In the genomic region with DNA sequence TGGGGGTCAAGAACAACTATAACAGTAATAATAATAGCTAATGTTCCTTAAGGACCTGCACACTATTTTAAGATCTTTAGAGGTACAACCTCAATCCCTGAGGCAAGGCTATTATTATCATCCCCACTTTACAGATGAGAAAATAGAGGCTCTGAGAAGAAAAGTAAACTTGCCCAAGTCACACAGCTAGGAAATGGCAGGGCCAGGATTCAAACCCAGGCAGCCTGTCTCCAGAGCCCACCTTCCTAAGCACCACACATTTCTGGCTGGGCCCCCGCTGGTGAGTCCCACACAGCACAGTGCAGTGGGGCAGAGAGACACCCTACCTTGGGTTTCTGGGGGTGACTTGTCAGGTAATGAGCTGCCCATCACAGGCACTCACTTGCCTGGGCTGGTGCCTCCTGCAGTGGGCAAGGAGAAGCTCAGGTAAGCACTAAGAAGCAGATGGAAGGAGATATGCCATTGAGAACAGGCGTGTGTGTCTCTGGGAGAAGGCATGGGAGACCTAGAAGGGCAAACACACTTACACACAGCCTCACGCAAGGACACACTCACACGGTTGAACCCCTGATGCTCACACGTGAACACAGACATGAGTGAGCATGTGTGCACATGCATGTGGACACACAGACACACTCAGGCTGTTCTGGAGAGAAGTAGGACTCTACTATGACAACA, we compare ENCODE assay signal across 2 cellular contexts.
TF ChIP-seq lines count a peak whose summit lies in the region.

No MANE protein-coding gene starts in this region.

TF ChIP-seq in IMR-90, 13 proteins besides CTCF, POLR2A, EP300 and RAD21:
- no peak for TF ChIP-seq MAZ (IDR thresholded peaks at IDR 0.05; ENCODE audit: borderline replicate concordance, low read depth, low read length)
- TF ChIP-seq CHD1 (IDR thresholded peaks at IDR 0.05; ENCODE audit: low read depth, low read length), result no peak
- no peak for TF ChIP-seq BHLHE40 (IDR thresholded peaks at IDR 0.05; ENCODE audit: low read depth, low read length)
- TF ChIP-seq MXI1 (IDR thresholded peaks at IDR 0.05; ENCODE audit: borderline replicate concordance, low read depth, low read length), result no peak
- no peak for TF ChIP-seq RFX5 (IDR thresholded peaks at IDR 0.05; ENCODE audit: low read depth, low read length)
- no peak for TF ChIP-seq MAFK (IDR thresholded peaks at IDR 0.05; ENCODE audit: low read depth, low read length)
- TF ChIP-seq, protein P1, sequence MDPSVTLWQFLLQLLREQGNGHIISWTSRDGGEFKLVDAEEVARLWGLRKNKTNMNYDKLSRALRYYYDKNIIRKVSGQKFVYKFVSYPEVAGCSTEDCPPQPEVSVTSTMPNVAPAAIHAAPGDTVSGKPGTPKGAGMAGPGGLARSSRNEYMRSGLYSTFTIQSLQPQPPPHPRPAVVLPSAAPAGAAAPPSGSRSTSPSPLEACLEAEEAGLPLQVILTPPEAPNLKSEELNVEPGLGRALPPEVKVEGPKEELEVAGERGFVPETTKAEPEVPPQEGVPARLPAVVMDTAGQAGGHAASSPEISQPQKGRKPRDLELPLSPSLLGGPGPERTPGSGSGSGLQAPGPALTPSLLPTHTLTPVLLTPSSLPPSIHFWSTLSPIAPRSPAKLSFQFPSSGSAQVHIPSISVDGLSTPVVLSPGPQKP (IDR thresholded peaks at IDR 0.05; ENCODE audit: borderline replicate concordance, low read depth, low read length), result no peak
- TF ChIP-seq, protein P2, sequence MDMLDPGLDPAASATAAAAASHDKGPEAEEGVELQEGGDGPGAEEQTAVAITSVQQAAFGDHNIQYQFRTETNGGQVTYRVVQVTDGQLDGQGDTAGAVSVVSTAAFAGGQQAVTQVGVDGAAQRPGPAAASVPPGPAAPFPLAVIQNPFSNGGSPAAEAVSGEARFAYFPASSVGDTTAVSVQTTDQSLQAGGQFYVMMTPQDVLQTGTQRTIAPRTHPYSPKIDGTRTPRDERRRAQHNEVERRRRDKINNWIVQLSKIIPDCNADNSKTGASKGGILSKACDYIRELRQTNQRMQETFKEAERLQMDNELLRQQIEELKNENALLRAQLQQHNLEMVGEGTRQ (IDR thresholded peaks at IDR 0.05; ENCODE audit: low read depth, low read length), result no peak
- no peak for TF ChIP-seq NFE2L2 (IDR thresholded peaks at IDR 0.05; ENCODE audit: low read depth, low read length)
- TF ChIP-seq SMC3 (IDR thresholded peaks at IDR 0.05; ENCODE audit: low read depth, low read length), result no peak
- TF ChIP-seq FOS (IDR thresholded peaks at IDR 0.05; ENCODE audit: low read depth, low read length), result no peak
- TF ChIP-seq RCOR1 (IDR thresholded peaks at IDR 0.05; ENCODE audit: insufficient replicate concordance, low read length), result no peak
- no peak for TF ChIP-seq CEBPB (IDR thresholded peaks at IDR 0.05; ENCODE audit: low read depth, low read length)
TF ChIP-seq in IMR-90: peak in this region for 0.

TF ChIP-seq in WTC11, 78 proteins besides CTCF, POLR2A, EP300 and RAD21:
- no peak for TF ChIP-seq HMGA2 (CRISPR knock-in tag; IDR thresholded peaks at IDR 0.05)
- TF ChIP-seq NR1H2 (CRISPR knock-in tag; IDR thresholded peaks at IDR 0.05), result no peak
- no peak for TF ChIP-seq NFYB (CRISPR knock-in tag; conservative IDR thresholded peaks at IDR 0.05; ENCODE audit: low read depth)
- TF ChIP-seq TEAD4 (CRISPR knock-in tag; IDR thresholded peaks at IDR 0.05), result no peak
- TF ChIP-seq ELF4 (CRISPR knock-in tag; IDR thresholded peaks at IDR 0.05; ENCODE audit: low read depth), result no peak
- TF ChIP-seq SOX15 (CRISPR knock-in tag; IDR thresholded peaks at IDR 0.05), result no peak
- TF ChIP-seq, protein P3, sequence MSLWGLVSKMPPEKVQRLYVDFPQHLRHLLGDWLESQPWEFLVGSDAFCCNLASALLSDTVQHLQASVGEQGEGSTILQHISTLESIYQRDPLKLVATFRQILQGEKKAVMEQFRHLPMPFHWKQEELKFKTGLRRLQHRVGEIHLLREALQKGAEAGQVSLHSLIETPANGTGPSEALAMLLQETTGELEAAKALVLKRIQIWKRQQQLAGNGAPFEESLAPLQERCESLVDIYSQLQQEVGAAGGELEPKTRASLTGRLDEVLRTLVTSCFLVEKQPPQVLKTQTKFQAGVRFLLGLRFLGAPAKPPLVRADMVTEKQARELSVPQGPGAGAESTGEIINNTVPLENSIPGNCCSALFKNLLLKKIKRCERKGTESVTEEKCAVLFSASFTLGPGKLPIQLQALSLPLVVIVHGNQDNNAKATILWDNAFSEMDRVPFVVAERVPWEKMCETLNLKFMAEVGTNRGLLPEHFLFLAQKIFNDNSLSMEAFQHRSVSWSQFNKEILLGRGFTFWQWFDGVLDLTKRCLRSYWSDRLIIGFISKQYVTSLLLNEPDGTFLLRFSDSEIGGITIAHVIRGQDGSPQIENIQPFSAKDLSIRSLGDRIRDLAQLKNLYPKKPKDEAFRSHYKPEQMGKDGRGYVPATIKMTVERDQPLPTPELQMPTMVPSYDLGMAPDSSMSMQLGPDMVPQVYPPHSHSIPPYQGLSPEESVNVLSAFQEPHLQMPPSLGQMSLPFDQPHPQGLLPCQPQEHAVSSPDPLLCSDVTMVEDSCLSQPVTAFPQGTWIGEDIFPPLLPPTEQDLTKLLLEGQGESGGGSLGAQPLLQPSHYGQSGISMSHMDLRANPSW (CRISPR knock-in tag; conservative IDR thresholded peaks at IDR 0.05; ENCODE audit: low read depth), result no peak
- TF ChIP-seq, protein P4, sequence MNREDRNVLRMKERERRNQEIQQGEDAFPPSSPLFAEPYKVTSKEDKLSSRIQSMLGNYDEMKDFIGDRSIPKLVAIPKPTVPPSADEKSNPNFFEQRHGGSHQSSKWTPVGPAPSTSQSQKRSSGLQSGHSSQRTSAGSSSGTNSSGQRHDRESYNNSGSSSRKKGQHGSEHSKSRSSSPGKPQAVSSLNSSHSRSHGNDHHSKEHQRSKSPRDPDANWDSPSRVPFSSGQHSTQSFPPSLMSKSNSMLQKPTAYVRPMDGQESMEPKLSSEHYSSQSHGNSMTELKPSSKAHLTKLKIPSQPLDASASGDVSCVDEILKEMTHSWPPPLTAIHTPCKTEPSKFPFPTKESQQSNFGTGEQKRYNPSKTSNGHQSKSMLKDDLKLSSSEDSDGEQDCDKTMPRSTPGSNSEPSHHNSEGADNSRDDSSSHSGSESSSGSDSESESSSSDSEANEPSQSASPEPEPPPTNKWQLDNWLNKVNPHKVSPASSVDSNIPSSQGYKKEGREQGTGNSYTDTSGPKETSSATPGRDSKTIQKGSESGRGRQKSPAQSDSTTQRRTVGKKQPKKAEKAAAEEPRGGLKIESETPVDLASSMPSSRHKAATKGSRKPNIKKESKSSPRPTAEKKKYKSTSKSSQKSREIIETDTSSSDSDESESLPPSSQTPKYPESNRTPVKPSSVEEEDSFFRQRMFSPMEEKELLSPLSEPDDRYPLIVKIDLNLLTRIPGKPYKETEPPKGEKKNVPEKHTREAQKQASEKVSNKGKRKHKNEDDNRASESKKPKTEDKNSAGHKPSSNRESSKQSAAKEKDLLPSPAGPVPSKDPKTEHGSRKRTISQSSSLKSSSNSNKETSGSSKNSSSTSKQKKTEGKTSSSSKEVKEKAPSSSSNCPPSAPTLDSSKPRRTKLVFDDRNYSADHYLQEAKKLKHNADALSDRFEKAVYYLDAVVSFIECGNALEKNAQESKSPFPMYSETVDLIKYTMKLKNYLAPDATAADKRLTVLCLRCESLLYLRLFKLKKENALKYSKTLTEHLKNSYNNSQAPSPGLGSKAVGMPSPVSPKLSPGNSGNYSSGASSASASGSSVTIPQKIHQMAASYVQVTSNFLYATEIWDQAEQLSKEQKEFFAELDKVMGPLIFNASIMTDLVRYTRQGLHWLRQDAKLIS (CRISPR knock-in tag; IDR thresholded peaks at IDR 0.05; ENCODE audit: borderline replicate concordance), result no peak
- no peak for TF ChIP-seq GRHL2 (CRISPR knock-in tag; IDR thresholded peaks at IDR 0.05; ENCODE audit: insufficient replicate concordance, severe bottlenecking)
- TF ChIP-seq, protein P5, sequence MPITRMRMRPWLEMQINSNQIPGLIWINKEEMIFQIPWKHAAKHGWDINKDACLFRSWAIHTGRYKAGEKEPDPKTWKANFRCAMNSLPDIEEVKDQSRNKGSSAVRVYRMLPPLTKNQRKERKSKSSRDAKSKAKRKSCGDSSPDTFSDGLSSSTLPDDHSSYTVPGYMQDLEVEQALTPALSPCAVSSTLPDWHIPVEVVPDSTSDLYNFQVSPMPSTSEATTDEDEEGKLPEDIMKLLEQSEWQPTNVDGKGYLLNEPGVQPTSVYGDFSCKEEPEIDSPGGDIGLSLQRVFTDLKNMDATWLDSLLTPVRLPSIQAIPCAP (CRISPR knock-in tag; IDR thresholded peaks at IDR 0.05), result no peak
- no peak for TF ChIP-seq FOXJ3 (CRISPR knock-in tag; IDR thresholded peaks at IDR 0.05; ENCODE audit: borderline replicate concordance)
- no peak for TF ChIP-seq ZNF423 (CRISPR knock-in tag; IDR thresholded peaks at IDR 0.05)
- TF ChIP-seq ZNF396 (CRISPR knock-in tag; IDR thresholded peaks at IDR 0.05; ENCODE audit: borderline replicate concordance), result no peak
TF ChIP-seq in WTC11: peak in this region for 0.
